1 cellular context compared by ENCODE assay signal in the genomic region with DNA sequence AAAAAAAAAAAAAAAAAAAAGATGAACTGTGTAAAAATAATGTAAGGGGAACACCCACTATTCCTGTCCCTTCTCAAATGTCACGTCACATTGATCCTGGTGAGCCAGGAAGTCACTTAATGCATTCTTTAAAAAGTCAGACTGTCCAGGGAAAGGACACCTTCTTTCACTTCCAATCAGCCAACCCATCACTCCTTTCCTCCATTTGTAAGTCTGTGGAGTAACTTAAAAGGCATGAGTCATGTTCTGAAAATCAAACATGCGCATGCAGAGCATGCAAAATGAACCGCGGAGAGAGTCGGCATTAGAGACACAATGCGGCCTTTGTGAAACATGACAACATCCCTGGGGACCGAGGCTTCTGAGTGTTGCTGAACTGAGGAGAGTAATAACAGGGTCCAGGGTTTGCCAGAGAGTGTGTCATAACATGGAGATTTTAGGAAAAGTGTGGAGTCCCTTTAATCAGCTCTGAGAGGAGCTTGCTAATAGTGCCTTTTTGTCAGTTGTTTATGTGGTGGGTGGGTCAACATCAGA.
TF ChIP-seq lines count a peak whose summit lies in the region.

No MANE protein-coding gene starts in this region.

TF ChIP-seq in HepG2, 621 proteins besides CTCF, POLR2A, EP300 and RAD21 (continued from another document and continues in another):
- TF ChIP-seq, protein P1, sequence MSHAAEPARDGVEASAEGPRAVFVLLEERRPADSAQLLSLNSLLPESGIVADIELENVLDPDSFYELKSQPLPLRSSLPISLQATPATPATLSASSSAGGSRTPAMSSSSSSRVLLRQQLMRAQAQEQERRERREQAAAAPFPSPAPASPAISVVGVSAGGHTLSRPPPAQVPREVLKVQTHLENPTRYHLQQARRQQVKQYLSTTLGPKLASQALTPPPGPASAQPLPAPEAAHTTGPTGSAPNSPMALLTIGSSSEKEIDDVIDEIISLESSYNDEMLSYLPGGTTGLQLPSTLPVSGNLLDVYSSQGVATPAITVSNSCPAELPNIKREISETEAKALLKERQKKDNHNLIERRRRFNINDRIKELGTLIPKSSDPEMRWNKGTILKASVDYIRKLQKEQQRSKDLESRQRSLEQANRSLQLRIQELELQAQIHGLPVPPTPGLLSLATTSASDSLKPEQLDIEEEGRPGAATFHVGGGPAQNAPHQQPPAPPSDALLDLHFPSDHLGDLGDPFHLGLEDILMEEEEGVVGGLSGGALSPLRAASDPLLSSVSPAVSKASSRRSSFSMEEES (CRISPR knock-in tag; IDR thresholded peaks at IDR 0.05): no peak
- TF ChIP-seq NCOR1 (IDR thresholded peaks at IDR 0.05; ENCODE audit: borderline replicate concordance, low read length): peak; percentile 42; the same call in 1 of the 2 replicates
- TF ChIP-seq ZFY (CRISPR knock-in tag; IDR thresholded peaks at IDR 0.05): 0 out of 2 replicates have a peak, but pooled peaks have one; percentile 14
- TF ChIP-seq FOSL2 (CRISPR knock-in tag; IDR thresholded peaks at IDR 0.05): peak; percentile 99
- TF ChIP-seq, protein P2, sequence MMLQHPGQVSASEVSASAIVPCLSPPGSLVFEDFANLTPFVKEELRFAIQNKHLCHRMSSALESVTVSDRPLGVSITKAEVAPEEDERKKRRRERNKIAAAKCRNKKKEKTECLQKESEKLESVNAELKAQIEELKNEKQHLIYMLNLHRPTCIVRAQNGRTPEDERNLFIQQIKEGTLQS (CRISPR knock-in tag; IDR thresholded peaks at IDR 0.05): peak; percentile 87
- 0 out of 2 replicates have a peak, but pooled peaks have one; percentile 19 for TF ChIP-seq TARDBP (CRISPR knock-in tag; IDR thresholded peaks at IDR 0.05)
- TF ChIP-seq, protein P3, sequence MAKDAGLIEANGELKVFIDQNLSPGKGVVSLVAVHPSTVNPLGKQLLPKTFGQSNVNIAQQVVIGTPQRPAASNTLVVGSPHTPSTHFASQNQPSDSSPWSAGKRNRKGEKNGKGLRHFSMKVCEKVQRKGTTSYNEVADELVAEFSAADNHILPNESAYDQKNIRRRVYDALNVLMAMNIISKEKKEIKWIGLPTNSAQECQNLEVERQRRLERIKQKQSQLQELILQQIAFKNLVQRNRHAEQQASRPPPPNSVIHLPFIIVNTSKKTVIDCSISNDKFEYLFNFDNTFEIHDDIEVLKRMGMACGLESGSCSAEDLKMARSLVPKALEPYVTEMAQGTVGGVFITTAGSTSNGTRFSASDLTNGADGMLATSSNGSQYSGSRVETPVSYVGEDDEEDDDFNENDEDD (CRISPR knock-in tag; IDR thresholded peaks at IDR 0.05; ENCODE audit: borderline replicate concordance): peak; percentile 48; the same call in 1 of the 2 replicates
- TF ChIP-seq, protein P4, sequence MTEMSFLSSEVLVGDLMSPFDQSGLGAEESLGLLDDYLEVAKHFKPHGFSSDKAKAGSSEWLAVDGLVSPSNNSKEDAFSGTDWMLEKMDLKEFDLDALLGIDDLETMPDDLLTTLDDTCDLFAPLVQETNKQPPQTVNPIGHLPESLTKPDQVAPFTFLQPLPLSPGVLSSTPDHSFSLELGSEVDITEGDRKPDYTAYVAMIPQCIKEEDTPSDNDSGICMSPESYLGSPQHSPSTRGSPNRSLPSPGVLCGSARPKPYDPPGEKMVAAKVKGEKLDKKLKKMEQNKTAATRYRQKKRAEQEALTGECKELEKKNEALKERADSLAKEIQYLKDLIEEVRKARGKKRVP (CRISPR knock-in tag; IDR thresholded peaks at IDR 0.05): 0 out of 4 replicates have a peak, but pooled peaks of 1 of the 2 experiments have one; percentile 30
- peak; percentile 57 for TF ChIP-seq HNF4A (CRISPR knock-in tag; IDR thresholded peaks at IDR 0.05)
- TF ChIP-seq TCF12 (IDR thresholded peaks at IDR 0.05): no peak
- no peak for TF ChIP-seq TCF12 (CRISPR knock-in tag; IDR thresholded peaks at IDR 0.05)
- TF ChIP-seq ZNF17 (CRISPR knock-in tag; IDR thresholded peaks at IDR 0.05): no peak
- 0 out of 2 replicates have a peak, but pooled peaks have one; percentile 54 for TF ChIP-seq FOXK2 (IDR thresholded peaks at IDR 0.05)
- TF ChIP-seq HDAC2 (CRISPR knock-in tag; IDR thresholded peaks at IDR 0.05): peak; percentile 67; the same call in 1 of the 2 replicates
- peak; percentile 47; the same call in 1 of the 2 replicates for TF ChIP-seq SIX4 (CRISPR knock-in tag; IDR thresholded peaks at IDR 0.05)
- TF ChIP-seq JUN (CRISPR knock-in tag; IDR thresholded peaks at IDR 0.05): peak; percentile 39; the same call in 1 of the 2 replicates
- TF ChIP-seq, protein P5, sequence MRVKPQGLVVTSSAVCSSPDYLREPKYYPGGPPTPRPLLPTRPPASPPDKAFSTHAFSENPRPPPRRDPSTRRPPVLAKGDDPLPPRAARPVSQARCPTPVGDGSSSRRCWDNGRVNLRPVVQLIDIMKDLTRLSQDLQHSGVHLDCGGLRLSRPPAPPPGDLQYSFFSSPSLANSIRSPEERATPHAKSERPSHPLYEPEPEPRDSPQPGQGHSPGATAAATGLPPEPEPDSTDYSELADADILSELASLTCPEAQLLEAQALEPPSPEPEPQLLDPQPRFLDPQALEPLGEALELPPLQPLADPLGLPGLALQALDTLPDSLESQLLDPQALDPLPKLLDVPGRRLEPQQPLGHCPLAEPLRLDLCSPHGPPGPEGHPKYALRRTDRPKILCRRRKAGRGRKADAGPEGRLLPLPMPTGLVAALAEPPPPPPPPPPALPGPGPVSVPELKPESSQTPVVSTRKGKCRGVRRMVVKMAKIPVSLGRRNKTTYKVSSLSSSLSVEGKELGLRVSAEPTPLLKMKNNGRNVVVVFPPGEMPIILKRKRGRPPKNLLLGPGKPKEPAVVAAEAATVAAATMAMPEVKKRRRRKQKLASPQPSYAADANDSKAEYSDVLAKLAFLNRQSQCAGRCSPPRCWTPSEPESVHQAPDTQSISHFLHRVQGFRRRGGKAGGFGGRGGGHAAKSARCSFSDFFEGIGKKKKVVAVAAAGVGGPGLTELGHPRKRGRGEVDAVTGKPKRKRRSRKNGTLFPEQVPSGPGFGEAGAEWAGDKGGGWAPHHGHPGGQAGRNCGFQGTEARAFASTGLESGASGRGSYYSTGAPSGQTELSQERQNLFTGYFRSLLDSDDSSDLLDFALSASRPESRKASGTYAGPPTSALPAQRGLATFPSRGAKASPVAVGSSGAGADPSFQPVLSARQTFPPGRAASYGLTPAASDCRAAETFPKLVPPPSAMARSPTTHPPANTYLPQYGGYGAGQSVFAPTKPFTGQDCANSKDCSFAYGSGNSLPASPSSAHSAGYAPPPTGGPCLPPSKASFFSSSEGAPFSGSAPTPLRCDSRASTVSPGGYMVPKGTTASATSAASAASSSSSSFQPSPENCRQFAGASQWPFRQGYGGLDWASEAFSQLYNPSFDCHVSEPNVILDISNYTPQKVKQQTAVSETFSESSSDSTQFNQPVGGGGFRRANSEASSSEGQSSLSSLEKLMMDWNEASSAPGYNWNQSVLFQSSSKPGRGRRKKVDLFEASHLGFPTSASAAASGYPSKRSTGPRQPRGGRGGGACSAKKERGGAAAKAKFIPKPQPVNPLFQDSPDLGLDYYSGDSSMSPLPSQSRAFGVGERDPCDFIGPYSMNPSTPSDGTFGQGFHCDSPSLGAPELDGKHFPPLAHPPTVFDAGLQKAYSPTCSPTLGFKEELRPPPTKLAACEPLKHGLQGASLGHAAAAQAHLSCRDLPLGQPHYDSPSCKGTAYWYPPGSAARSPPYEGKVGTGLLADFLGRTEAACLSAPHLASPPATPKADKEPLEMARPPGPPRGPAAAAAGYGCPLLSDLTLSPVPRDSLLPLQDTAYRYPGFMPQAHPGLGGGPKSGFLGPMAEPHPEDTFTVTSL (CRISPR knock-in tag; IDR thresholded peaks at IDR 0.05; ENCODE audit: borderline replicate concordance): peak; percentile 86; the same call in 1 of the 2 replicates
- no peak for TF ChIP-seq ZNF556 (CRISPR knock-in tag; IDR thresholded peaks at IDR 0.05; ENCODE audit: borderline replicate concordance)
- TF ChIP-seq FOXK1 (CRISPR knock-in tag; IDR thresholded peaks at IDR 0.05; ENCODE audit: borderline replicate concordance, low read depth): peak; percentile 83; the same call in 1 of the 2 replicates
- TF ChIP-seq FOXA3 (CRISPR knock-in tag; IDR thresholded peaks at IDR 0.05): peak; percentile 76
- TF ChIP-seq SRSF9 (IDR thresholded peaks at IDR 0.05; ENCODE audit: borderline replicate concordance, insufficient read depth, low read depth, low read length, poor library complexity, severe bottlenecking): no peak
- TF ChIP-seq, protein P6, sequence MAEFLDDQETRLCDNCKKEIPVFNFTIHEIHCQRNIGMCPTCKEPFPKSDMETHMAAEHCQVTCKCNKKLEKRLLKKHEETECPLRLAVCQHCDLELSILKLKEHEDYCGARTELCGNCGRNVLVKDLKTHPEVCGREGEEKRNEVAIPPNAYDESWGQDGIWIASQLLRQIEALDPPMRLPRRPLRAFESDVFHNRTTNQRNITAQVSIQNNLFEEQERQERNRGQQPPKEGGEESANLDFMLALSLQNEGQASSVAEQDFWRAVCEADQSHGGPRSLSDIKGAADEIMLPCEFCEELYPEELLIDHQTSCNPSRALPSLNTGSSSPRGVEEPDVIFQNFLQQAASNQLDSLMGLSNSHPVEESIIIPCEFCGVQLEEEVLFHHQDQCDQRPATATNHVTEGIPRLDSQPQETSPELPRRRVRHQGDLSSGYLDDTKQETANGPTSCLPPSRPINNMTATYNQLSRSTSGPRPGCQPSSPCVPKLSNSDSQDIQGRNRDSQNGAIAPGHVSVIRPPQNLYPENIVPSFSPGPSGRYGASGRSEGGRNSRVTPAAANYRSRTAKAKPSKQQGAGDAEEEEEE (CRISPR knock-in tag; IDR thresholded peaks at IDR 0.05; ENCODE audit: borderline replicate concordance): no peak
- TF ChIP-seq, protein P7, sequence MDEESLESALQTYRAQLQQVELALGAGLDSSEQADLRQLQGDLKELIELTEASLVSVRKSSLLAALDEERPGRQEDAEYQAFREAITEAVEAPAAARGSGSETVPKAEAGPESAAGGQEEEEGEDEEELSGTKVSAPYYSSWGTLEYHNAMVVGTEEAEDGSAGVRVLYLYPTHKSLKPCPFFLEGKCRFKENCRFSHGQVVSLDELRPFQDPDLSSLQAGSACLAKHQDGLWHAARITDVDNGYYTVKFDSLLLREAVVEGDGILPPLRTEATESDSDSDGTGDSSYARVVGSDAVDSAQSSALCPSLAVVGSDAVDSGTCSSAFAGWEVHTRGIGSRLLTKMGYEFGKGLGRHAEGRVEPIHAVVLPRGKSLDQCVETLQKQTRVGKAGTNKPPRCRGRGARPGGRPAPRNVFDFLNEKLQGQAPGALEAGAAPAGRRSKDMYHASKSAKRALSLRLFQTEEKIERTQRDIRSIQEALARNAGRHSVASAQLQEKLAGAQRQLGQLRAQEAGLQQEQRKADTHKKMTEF (CRISPR knock-in tag; IDR thresholded peaks at IDR 0.05): peak; percentile 65; the same call in 1 of the 2 replicates
- TF ChIP-seq JUND (CRISPR knock-in tag; IDR thresholded peaks at IDR 0.05): peak; percentile 82; the same call in 1 of the 2 replicates
- peak; percentile 25; the same call in 1 of the 2 replicates for TF ChIP-seq ZNF792 (CRISPR knock-in tag; IDR thresholded peaks at IDR 0.05)
- TF ChIP-seq, protein P8, sequence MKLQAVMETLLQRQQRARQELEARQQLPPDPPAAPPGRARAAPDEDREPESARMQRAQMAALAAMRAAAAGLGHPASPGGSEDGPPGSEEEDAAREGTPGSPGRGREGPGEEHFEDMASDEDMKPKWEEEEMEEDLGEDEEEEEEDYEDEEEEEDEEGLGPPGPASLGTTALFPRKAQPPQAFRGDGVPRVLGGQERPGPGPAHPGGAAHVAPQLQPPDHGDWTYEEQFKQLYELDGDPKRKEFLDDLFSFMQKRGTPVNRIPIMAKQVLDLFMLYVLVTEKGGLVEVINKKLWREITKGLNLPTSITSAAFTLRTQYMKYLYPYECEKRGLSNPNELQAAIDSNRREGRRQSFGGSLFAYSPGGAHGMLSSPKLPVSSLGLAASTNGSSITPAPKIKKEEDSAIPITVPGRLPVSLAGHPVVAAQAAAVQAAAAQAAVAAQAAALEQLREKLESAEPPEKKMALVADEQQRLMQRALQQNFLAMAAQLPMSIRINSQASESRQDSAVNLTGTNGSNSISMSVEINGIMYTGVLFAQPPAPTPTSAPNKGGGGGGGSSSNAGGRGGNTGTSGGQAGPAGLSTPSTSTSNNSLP (IDR thresholded peaks at IDR 0.05; ENCODE audit: low read depth, low read length): peak; percentile 65; the same call in 1 of the 2 replicates
- TF ChIP-seq, protein P9, sequence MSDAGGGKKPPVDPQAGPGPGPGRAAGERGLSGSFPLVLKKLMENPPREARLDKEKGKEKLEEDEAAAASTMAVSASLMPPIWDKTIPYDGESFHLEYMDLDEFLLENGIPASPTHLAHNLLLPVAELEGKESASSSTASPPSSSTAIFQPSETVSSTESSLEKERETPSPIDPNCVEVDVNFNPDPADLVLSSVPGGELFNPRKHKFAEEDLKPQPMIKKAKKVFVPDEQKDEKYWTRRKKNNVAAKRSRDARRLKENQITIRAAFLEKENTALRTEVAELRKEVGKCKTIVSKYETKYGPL (CRISPR knock-in tag; IDR thresholded peaks at IDR 0.05): no peak
- TF ChIP-seq SIX1 (CRISPR knock-in tag; IDR thresholded peaks at IDR 0.05; ENCODE audit: borderline replicate concordance): peak; percentile 40; the same call in 1 of the 2 replicates
- no peak for TF ChIP-seq ZNF251 (CRISPR knock-in tag; IDR thresholded peaks at IDR 0.05)
- TF ChIP-seq KLF16 (CRISPR knock-in tag; IDR thresholded peaks at IDR 0.05): peak in 1 of 2 experiments; percentile 20; a peak in 1 of 4 replicates
- TF ChIP-seq ZNF24 (IDR thresholded peaks at IDR 0.05): 0 out of 2 replicates have a peak, but pooled peaks have one; percentile 38
- peak; percentile 69 for TF ChIP-seq NFE2 (CRISPR knock-in tag; IDR thresholded peaks at IDR 0.05)
- TF ChIP-seq ZSCAN29 (CRISPR knock-in tag; conservative IDR thresholded peaks at IDR 0.05): peak; percentile 71; the same call in 1 of the 2 replicates
- peak; percentile 60 to 75 for TF ChIP-seq MAFK (conservative IDR thresholded peaks at IDR 0.05 in 1 of 2, IDR thresholded peaks at IDR 0.05 in 1 of 2; ENCODE audit: low read length in 2 of 2)
- TF ChIP-seq MED1 (CRISPR knock-in tag; IDR thresholded peaks at IDR 0.05): peak; percentile 54
- peak; percentile 81 for TF ChIP-seq MAFF (IDR thresholded peaks at IDR 0.05; ENCODE audit: low read depth, low read length)
- TF ChIP-seq, protein P10, sequence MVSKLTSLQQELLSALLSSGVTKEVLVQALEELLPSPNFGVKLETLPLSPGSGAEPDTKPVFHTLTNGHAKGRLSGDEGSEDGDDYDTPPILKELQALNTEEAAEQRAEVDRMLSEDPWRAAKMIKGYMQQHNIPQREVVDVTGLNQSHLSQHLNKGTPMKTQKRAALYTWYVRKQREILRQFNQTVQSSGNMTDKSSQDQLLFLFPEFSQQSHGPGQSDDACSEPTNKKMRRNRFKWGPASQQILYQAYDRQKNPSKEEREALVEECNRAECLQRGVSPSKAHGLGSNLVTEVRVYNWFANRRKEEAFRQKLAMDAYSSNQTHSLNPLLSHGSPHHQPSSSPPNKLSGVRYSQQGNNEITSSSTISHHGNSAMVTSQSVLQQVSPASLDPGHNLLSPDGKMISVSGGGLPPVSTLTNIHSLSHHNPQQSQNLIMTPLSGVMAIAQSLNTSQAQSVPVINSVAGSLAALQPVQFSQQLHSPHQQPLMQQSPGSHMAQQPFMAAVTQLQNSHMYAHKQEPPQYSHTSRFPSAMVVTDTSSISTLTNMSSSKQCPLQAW (CRISPR knock-in tag; IDR thresholded peaks at IDR 0.05): 0 out of 2 replicates have a peak, but pooled peaks have one; percentile 29
- TF ChIP-seq CREB1 (IDR thresholded peaks at IDR 0.05): peak; percentile 52
- peak; percentile 55 for TF ChIP-seq CREB1 (CRISPR knock-in tag; IDR thresholded peaks at IDR 0.05)
- TF ChIP-seq HMG20A (CRISPR knock-in tag; IDR thresholded peaks at IDR 0.05; ENCODE audit: borderline replicate concordance): peak; percentile 69; the same call in 1 of the 2 replicates
